ENCODE assay signal across 1 cellular context in the genomic region with DNA sequence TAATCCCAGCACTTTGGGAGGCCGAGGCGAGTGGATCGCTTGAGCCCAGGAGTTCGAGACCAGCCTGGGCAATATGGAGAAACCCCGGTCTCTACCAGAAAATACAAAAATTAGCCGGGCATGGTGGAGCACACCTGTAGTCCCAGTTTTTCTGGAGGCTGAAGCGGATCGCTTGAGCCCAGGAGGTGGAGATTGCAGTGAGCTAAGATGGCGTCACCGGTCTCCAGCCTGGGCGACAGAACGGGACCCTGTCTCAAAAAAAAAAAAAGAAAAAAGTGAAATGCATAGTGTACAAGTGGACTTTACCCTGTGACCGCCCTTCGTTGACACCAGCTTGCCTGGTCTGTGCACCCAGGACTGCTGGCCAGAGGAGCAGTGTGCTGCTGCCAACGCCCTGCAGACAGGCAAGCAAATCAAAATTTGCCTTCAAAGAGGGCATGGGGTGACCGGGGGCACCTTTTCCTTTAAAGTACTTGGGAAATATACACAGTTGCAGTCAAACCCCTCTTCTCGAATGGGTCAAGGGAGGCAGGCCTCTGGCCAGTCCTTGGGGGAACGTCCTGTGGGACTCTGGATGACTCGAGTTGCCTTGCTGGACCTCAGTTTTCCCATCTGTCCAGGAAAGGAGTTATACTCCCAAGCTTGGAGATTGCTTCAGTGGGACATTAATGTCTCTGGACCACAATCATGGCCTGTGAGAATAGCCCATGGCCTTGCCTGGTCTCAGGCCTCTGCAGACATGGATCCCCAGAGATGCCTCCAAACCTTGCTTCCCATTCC.
TF ChIP-seq lines count a peak whose summit lies in the region.

No MANE protein-coding gene starts in this region.

TF ChIP-seq in H1, 55 proteins besides CTCF, POLR2A, EP300 and RAD21 (continued from another document):
- TF ChIP-seq CTBP2 (IDR thresholded peaks at IDR 0.05; ENCODE audit: borderline replicate concordance, insufficient read depth, insufficient read length, low read length): no peak
- TF ChIP-seq, protein P1, sequence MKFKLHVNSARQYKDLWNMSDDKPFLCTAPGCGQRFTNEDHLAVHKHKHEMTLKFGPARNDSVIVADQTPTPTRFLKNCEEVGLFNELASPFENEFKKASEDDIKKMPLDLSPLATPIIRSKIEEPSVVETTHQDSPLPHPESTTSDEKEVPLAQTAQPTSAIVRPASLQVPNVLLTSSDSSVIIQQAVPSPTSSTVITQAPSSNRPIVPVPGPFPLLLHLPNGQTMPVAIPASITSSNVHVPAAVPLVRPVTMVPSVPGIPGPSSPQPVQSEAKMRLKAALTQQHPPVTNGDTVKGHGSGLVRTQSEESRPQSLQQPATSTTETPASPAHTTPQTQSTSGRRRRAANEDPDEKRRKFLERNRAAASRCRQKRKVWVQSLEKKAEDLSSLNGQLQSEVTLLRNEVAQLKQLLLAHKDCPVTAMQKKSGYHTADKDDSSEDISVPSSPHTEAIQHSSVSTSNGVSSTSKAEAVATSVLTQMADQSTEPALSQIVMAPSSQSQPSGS (IDR thresholded peaks at IDR 0.05; ENCODE audit: low read length): no peak
- TF ChIP-seq YY1 (IDR thresholded peaks at IDR 0.05; ENCODE audit: low read depth, low read length): no peak
- no peak for TF ChIP-seq SAP30 (IDR thresholded peaks at IDR 0.05; ENCODE audit: insufficient read depth, insufficient replicate concordance, low read length)
- TF ChIP-seq NRF1 (IDR thresholded peaks at IDR 0.05; ENCODE audit: low read depth, low read length): no peak
- TF ChIP-seq SIN3A (conservative IDR thresholded peaks at IDR 0.05 in 1 of 2, IDR thresholded peaks at IDR 0.05 in 1 of 2; ENCODE audit: low read depth in 1 of 2, low read length in 2 of 2): no peak
- no peak for TF ChIP-seq BACH1 (IDR thresholded peaks at IDR 0.05; ENCODE audit: low read length)
- no peak for TF ChIP-seq BCL11A (IDR thresholded peaks at IDR 0.05; ENCODE audit: low read depth in 2 of 2, low read length in 2 of 2)
